In the genomic region with DNA sequence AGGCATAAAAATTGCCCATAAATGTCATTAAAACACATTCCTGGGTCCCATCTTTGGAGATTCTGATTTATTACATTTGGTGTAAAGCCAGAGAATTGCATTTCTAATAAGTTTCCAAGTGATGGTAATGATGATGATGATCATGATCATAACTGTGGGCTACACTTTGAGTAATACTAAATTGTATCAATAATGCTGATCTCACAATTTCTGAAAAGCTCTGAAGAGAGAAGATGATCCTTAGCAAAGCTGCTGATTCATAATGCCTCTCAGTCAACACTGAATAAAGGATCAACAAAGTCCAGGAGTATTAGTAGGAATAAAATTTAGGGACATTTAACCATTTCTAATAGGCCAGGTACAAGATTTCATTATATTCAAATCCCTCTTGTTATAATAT, we compare ENCODE assay signal across 34 cellular contexts.
"Had no signal": no experiment of that assay in that cellular context is flagged by ENCODE, and none has a peak within 500 bp of the region (broad histone marks: within the 10 kb centered on the region; RNA-seq: fewer than 3 reads in every experiment).

No MANE protein-coding gene starts in this region.

- H3K27me3 ChIP-seq: MG63 had no signal

- H3K36me3 ChIP-seq: MG63 had no signal

- DNase-seq: Karpas-422, Kasumi-1, MG63, MM.1S, MV-4-11, NCI-H1048, NCI-H1092, NCI-H1092 treated with DMSO at 0.1 percent for 48 hours, NCI-H1105, NCI-H1105 treated with DMSO at 0.1 percent for 48 hours, NCI-H1417, NCI-H1417 treated with DMSO at 0.1 percent for 48 hours, NCI-H1436 treated with DMSO at 0.1 percent for 48 hours, NCI-H146, NCI-H1694, NCI-H1694 treated with DMSO at 0.1 percent for 48 hours, NCI-H187, NCI-H187 treated with DMSO at 0.1 percent for 48 hours, NCI-H1930, NCI-H2029, NCI-H2029 treated with DMSO at 0.1 percent for 48 hours, NCI-H2081, NCI-H2081 treated with DMSO at 0.1 percent for 48 hours, NCI-H2107, NCI-H2171, NCI-H2171 treated with DMSO at 0.1 percent for 48 hours, NCI-H2227 treated with DMSO at 0.1 percent for 48 hours, NCI-H226, NCI-H345, NCI-H446, NCI-H446 treated with DMSO at 0.1 percent for 48 hours, NCI-H510A, NCI-H510A treated with DMSO at 0.1 percent for 48 hours, NCI-H524 had no signal

- H3K9me3 ChIP-seq: MG63 had no signal

- H3K4me3 ChIP-seq: MG63 had no signal
